In the genomic region with DNA sequence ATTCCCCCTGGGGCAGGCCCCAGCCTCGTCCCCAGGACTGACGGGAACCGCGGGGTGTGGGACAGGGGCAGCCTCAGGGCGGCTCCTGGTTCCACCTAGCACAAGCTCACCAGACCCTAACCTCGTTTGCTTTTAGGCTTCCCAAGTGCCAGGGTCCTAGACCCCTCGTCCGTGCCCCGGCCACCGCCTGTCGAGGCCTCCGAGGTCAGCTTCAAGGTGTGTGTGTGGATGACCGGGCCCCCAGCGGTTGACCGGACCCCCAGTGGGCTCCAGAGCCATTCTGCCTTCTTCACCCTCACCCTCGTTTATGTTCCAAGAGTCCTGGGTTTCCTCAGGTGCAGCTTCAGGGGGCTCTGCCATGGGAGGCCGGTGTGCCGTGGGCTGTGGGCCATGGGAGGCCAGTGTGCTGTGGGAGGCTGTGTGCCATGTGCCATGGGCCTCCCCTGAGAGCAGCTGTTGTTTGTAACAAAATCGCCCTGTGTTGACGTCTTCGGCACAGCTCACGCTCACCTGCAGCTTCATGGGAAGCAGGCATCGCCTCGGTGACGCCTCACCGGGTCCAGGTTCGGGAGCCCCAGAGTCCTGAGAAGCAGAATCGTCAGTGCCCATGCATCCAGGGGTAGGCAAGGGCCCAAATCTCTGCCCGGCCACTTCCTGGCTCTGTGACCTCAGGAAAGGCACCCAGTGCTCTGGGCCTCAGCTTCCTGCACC, we compare ENCODE assay signal across 24 cellular contexts. TPM values are rescaled to one million over a fixed set of nuclear protein-coding genes. Genes with fewer than 3 reads are reported as not detected.
DNase-seq lines count a peak whose midpoint lies in the region; ATAC-seq, FAIRE-seq and TF ChIP-seq lines count a peak whose summit lies in the region.
"Had no signal": no experiment of that assay in that cellular context is flagged by ENCODE, and none has a peak within 500 bp of the region (broad histone marks: within the 10 kb centered on the region; RNA-seq: fewer than 3 reads in every experiment).

No MANE protein-coding gene starts in this region.

- no peak for TF ChIP-seq POLR2A in NB4 (IDR thresholded peaks at IDR 0.05; ENCODE audit: extremely low read depth, insufficient read length)
- TF ChIP-seq POLR2A in suprapubic skin (IDR thresholded peaks at IDR 0.05): no peak

- H3K9ac ChIP-seq in kidney (ENCODE audit: low read length in 2 of 2): no peak overlapping the region
- H3K9ac ChIP-seq: neural progenitor cell had no signal

- no peak for TF ChIP-seq EP300 in suprapubic skin (IDR thresholded peaks at IDR 0.05)

- no peaks in the 10 kb centered on the region for H3K36me3 Mint-ChIP-seq in activated naive CD4-positive, alpha-beta T cell treated with anti-CD3 and anti-CD28 coated beads, Interleukin-2, amount 50 U/mL, for 72 hours
- H3K36me3 Mint-ChIP-seq: activated naive CD8-positive, alpha-beta T cell treated with anti-CD3 and anti-CD28 coated beads, Interleukin-2, amount 10 ng/mL, durations not matched to agents 7 days and 5 days; CD8-positive, alpha-beta memory T cell; IgD-negative memory B cell; memory B cell; neural progenitor cell had no signal

- WGBS in suprapubic skin: no CpG with 5 or more reads among the region's 29 CpGs

- no peaks in the 10 kb centered on the region for H3K9me3 ChIP-seq in kidney (ENCODE audit: control insufficient read depth in 1 of 2, low read length in 2 of 2)
- no peaks in the 10 kb centered on the region for H3K9me3 ChIP-seq in suprapubic skin
- H3K9me3 ChIP-seq: vagina had no signal

- intact Hi-C loops in kidney (cut with DNase I): no loop called here

- H3K9me3 Mint-ChIP-seq in activated naive CD4-positive, alpha-beta T cell treated with anti-CD3 and anti-CD28 coated beads, Interleukin-2, amount 50 U/mL, for 72 hours: no peaks in the 10 kb centered on the region
- H3K9me3 Mint-ChIP-seq: activated naive CD8-positive, alpha-beta T cell treated with anti-CD3 and anti-CD28 coated beads, Interleukin-2, amount 10 ng/mL, durations not matched to agents 7 days and 5 days; IgD-negative memory B cell; neural progenitor cell; T-helper 1 cell treated with Interleukin-12 subunit alpha and Interleukin-12 subunit beta and Interleukin-4 antibody, amounts not matched to agents 30 μg/mL and 1 μg/mL, for 36 hours had no signal

- peaks cover 47% of the 10 kb centered on the region for H3K27me3 ChIP-seq in suprapubic skin
- H3K27me3 ChIP-seq: vagina had no signal

- TF ChIP-seq CTCF in NB4 (IDR thresholded peaks at IDR 0.05; ENCODE audit: low read depth, low read length): no peak
- no peak for TF ChIP-seq CTCF in kidney (IDR thresholded peaks at IDR 0.05; ENCODE audit: borderline replicate concordance, extremely low read depth, insufficient read depth)
- TF ChIP-seq CTCF in suprapubic skin (IDR thresholded peaks at IDR 0.05): no peak

- no peak for ATAC-seq in activated naive CD4-positive, alpha-beta T cell treated with anti-CD3 and anti-CD28 coated beads, Interleukin-2, amount 50 U/mL, for 72 hours
- ATAC-seq in GM21360 (IDR thresholded peaks at IDR 0.05; ENCODE audit: unreplicated experiment) (no peak), HG03139 (IDR thresholded peaks at IDR 0.05; ENCODE audit: unreplicated experiment) (no peak)

- H3K36me3 ChIP-seq in kidney (ENCODE audit: control insufficient read depth in 1 of 2, insufficient read depth in 2 of 2, low read length in 2 of 2) (no peaks in the 10 kb centered on the region), suprapubic skin (no peaks in the 10 kb centered on the region)
- H3K36me3 ChIP-seq: cardiac muscle cell, neural progenitor cell, vagina had no signal

- H3K4me3 ChIP-seq in NB4 (ENCODE audit: low read depth, low read length) (no peak overlapping the region), kidney (ENCODE audit: low read length in 2 of 2) (no peak overlapping the region), suprapubic skin (no peak overlapping the region)
- H3K4me3 ChIP-seq: cardiac muscle cell, neural progenitor cell, vagina had no signal

- H3K4me1 ChIP-seq in kidney (ENCODE audit: control insufficient read depth in 1 of 2, insufficient read depth in 1 of 2, low read depth in 1 of 2, low read length in 2 of 2) (no peaks in the 10 kb centered on the region), suprapubic skin (peaks cover 3% of the 10 kb centered on the region)
- H3K4me1 ChIP-seq: neural progenitor cell, vagina had no signal

- FAIRE-seq in kidney (lab: Jason Lieb, UNC): no peak

- H3K27ac Mint-ChIP-seq in activated naive CD4-positive, alpha-beta T cell treated with anti-CD3 and anti-CD28 coated beads, Interleukin-2, amount 50 U/mL, for 72 hours: no peak overlapping the region
- H3K27ac Mint-ChIP-seq: activated naive CD8-positive, alpha-beta T cell treated with anti-CD3 and anti-CD28 coated beads, Interleukin-2, amount 10 ng/mL, durations not matched to agents 7 days and 5 days; IgD-negative memory B cell; memory B cell; neural progenitor cell; T-helper 1 cell treated with Interleukin-12 subunit alpha and Interleukin-12 subunit beta and Interleukin-4 antibody, amounts not matched to agents 30 μg/mL and 1 μg/mL, for 36 hours had no signal

- peak; percentile 0 to 20 for DNase-seq in activated naive CD4-positive, alpha-beta T cell treated with anti-CD3 and anti-CD28 coated beads, Interleukin-2, amount 50 U/mL, for 72 hours (ENCODE audit: low spot score in 2 of 2)
- no peak for DNase-seq in activated naive CD4-positive, alpha-beta T cell (lab: John Stamatoyannopoulos, UW)
- peak; percentile 2 for DNase-seq in NB4 (ENCODE audit: low read depth)
- DNase-seq in kidney: peak; percentile 56
- peak; percentile 56 to 77 for DNase-seq in suprapubic skin (ENCODE audit: low spot score in 2 of 2)
- no peak for DNase-seq in globus pallidus (ENCODE audit: low spot score)
- DNase-seq: ACHN; activated CD4-positive, CD25-positive, alpha-beta regulatory T cell; NCI-H1048; NCI-H2107; NCI-H82; stimulated activated naive CD4-positive, alpha-beta T cell had no signal

- H3K27ac ChIP-seq in kidney (ENCODE audit: low read depth in 2 of 2, low read length in 2 of 2) (no peak overlapping the region), suprapubic skin (no peak overlapping the region)
- H3K27ac ChIP-seq: cardiac muscle cell, neural progenitor cell, RWPE1, vagina had no signal

RNA-seq across cellular contexts. Expression of a gene that starts 43.0 kb away (rescaled TPM):
- not detected for total RNA-seq in activated naive CD4-positive, alpha-beta T cell treated with anti-CD3 and anti-CD28 coated beads, Interleukin-2, amount 50 U/mL, for 72 hours
- total RNA-seq in kidney (not detected), suprapubic skin (not detected)
- not detected for polyA plus RNA-seq in kidney (ENCODE audit: insufficient read depth, low read depth, low replicate concordance)
- total RNA-seq: activated naive CD8-positive, alpha-beta T cell treated with anti-CD3 and anti-CD28 coated beads, Interleukin-2, amount 10 ng/mL, durations not matched to agents 7 days and 5 days; cardiac muscle cell; CD8-positive, alpha-beta memory T cell; fibroblast of villous mesenchyme; vagina had no signal
- polyA plus RNA-seq: CD8-positive, alpha-beta memory T cell; IgD-negative memory B cell had no signal

Comparison
In these comparisons a context has a peak if more than half of its experiments do, and no peak if none do; other contexts are left out.
1. DNase-seq: peak in activated naive CD4-positive, alpha-beta T cell treated with anti-CD3 and anti-CD28 coated beads, Interleukin-2, amount 50 U/mL, for 72 hours (2 of 2), NB4 (single experiment), kidney (single experiment) and suprapubic skin (2 of 2); none in activated naive CD4-positive, alpha-beta T cell (0 of 4) and globus pallidus (single experiment).